Comparison of ENCODE assay signal across 6 cellular contexts in the genomic region with DNA sequence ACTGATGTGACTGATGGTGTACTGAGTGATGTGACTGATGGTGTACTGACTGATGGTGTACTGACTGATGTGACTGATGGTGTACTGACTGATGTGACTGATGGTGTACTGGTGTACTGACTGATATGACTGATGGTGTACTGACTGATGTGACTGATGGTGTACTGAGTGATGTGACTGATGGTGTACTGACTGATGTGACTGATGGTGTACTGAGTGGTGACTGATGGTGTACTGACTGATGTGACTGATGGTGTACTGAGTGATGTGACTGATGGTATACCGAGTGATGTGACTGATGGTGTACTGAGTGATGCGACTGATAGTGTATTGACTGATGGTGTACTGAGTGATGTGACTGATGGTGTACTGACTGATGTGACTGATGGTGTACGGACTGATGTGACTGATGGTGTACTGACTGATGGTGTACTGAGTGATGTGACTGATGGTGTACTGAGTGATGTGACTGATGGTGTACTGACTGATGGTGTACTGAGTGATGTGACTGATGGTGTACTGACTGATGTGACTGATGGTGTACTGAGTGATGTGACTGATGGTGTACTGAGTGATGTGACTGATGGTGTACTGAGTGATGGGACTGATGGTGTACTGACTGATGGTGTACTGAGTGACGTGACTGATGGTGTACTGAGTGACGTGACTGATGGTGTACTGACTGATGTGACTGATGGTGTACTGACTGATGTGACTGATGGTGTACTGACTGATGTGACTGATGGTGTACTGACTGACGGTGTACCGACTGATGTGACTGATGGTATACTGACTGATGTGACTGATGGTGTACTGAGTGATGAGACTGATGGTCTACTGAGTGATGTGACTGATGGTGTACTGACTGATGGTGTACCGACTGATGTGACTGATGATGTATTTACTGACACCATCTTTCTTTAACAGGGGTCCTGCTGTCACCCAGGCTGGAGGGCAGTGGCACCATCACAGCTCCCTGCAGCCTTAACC. TPM values are rescaled to one million over a fixed set of nuclear protein-coding genes. Genes with fewer than 3 reads are reported as not detected.
"Had no signal": no experiment of that assay in that cellular context is flagged by ENCODE, and none has a peak within 500 bp of the region (broad histone marks: within the 10 kb centered on the region; RNA-seq: fewer than 3 reads in every experiment).

No MANE protein-coding gene starts in this region.

RNA-seq across cellular contexts. Expression of a gene that starts 57.1 kb away (rescaled TPM):
- total RNA-seq: cardiac muscle cell, foreskin keratinocyte, glomerular endothelial cell, kidney epithelial cell, occipital lobe, temporal lobe had no signal
- polyA plus RNA-seq: foreskin keratinocyte had no signal
